Comparison of ENCODE assay signal across 10 cellular contexts in genomic region chr1:2443285-2444137, GRCh38. TPM values are rescaled to one million over a fixed set of nuclear protein-coding genes. Genes with fewer than 3 reads are reported as not detected.
A peak's percentile ranks its signal among the peaks of the same experiment; 100 is the strongest.
DNase-seq lines count a peak whose midpoint lies in the region; ATAC-seq, FAIRE-seq and TF ChIP-seq lines count a peak whose summit lies in the region.
"Had no signal": no experiment of that assay in that cellular context is flagged by ENCODE, and none has a peak within 500 bp of the region (broad histone marks: within the 10 kb centered on the region; RNA-seq: fewer than 3 reads in every experiment).

No MANE protein-coding gene starts in this region.

- no peak overlapping the region for H3K4me3 ChIP-seq in smooth muscle cell

- no peak overlapping the region for H3K27ac Mint-ChIP-seq in WTC11

- H3K9me3 Mint-ChIP-seq in WTC11 = no peaks in the 10 kb centered on the region

- no peaks in the 10 kb centered on the region for H3K79me2 ChIP-seq in smooth muscle cell (ENCODE audit: low read depth)

- H3K4me1 ChIP-seq in smooth muscle cell (ENCODE audit: low read depth) = peaks cover 22% of the 10 kb centered on the region

- H4K20me1 ChIP-seq in smooth muscle cell (ENCODE audit: low read depth) = no peaks in the 10 kb centered on the region

- no peak overlapping the region for H2AFZ ChIP-seq in smooth muscle cell (ENCODE audit: low read depth)

- TF ChIP-seq CTCF in WTC11 (IDR thresholded peaks at IDR 0.05) (no peak), smooth muscle cell (IDR thresholded peaks at IDR 0.05; ENCODE audit: borderline replicate concordance, insufficient read depth, poor library complexity, severe bottlenecking) (peak; percentile 20)

- WGBS in smooth muscle cell (ENCODE audit: low lambda C conversion rate) = 6% methylated on average over 37 of the region's 107 CpGs

- POLR2A ChIA-PET in WTC11 (lab: Charles Lee) = no interaction called here

- DNase-seq in DMS79 treated with DMSO at 0.1 percent for 48 hours (lab: John Stamatoyannopoulos, UW) = peak; percentile 4
- DNase-seq in DMS79 (lab: John Stamatoyannopoulos, UW) = no peak
- peak; percentile 69 for DNase-seq in WTC11 (ENCODE audit: low spot score)
- peak; percentile 75 to 77 for DNase-seq in frontal cortex (ENCODE audit: low spot score in 2 of 2)
- DNase-seq in smooth muscle cell (lab: John Stamatoyannopoulos, UW; ENCODE audit: unreplicated experiment) = no peak
- no peak for DNase-seq in NCI-H187 (lab: John Stamatoyannopoulos, UW)
- DNase-seq: kidney glomerular epithelial cell had no signal

- H3K9ac ChIP-seq in smooth muscle cell (ENCODE audit: low read depth) = no peak overlapping the region

- no peak for FAIRE-seq in frontal cortex (lab: Jason Lieb, UNC)
- FAIRE-seq: A204.1 had no signal

- ATAC-seq in WTC11 (peak; percentile 43), GM21619 (IDR thresholded peaks at IDR 0.05; ENCODE audit: unreplicated experiment) (no peak), HG03196 (IDR thresholded peaks at IDR 0.05; ENCODE audit: unreplicated experiment) (no peak)

- H3K4me1 Mint-ChIP-seq in WTC11 = no peaks in the 10 kb centered on the region

- H3F3A ChIP-seq in smooth muscle cell (ENCODE audit: low read depth) = no peaks in the 10 kb centered on the region

- no peak overlapping the region for H3K27ac ChIP-seq in smooth muscle cell (ENCODE audit: low read depth)

- peaks cover 39% of the 10 kb centered on the region for H3K27me3 ChIP-seq in smooth muscle cell (ENCODE audit: low read depth)

- H3K4me2 ChIP-seq in smooth muscle cell = peak overlapping the region; percentile 59

- no peaks in the 10 kb centered on the region for H3K36me3 Mint-ChIP-seq in WTC11

- CTCF ChIA-PET in WTC11 (lab: Charles Lee) = interaction anchor here (0.6 to 1.8 kb wide), 12 partner anchors 9 to 135 kb away, joined by 3 to 9 read pairs (median 5); partner anchors contain the start of genes PANK4 and PLCH2

- H3K36me3 ChIP-seq in smooth muscle cell (ENCODE audit: low read depth) = no peaks in the 10 kb centered on the region

- peak overlapping the region; percentile 48; the same call in 1 of the 2 replicates for H3K4me3 Mint-ChIP-seq in WTC11

- H3K27me3 Mint-ChIP-seq in WTC11 (ENCODE audit: low read depth) = peaks cover 29% of the 10 kb centered on the region

- H3K9me3 ChIP-seq in smooth muscle cell (replicated peaks; ENCODE audit: low read depth) = no peaks in the 10 kb centered on the region

TF ChIP-seq in WTC11, 78 proteins besides CTCF, POLR2A, EP300 and RAD21 (continues in another document):
- TF ChIP-seq JAZF1 (CRISPR knock-in tag; IDR thresholded peaks at IDR 0.05) (no peak), ZNF416 (CRISPR knock-in tag; IDR thresholded peaks at IDR 0.05) (no peak), JUN (CRISPR knock-in tag; IDR thresholded peaks at IDR 0.05) (no peak), SMAD3 (CRISPR knock-in tag; IDR thresholded peaks at IDR 0.05; ENCODE audit: borderline replicate concordance) (0 out of 2 replicates have a peak, but pooled peaks have one; percentile 21), KAT7 (CRISPR knock-in tag; IDR thresholded peaks at IDR 0.05; ENCODE audit: borderline replicate concordance) (no peak), FOXP4 (CRISPR knock-in tag; IDR thresholded peaks at IDR 0.05) (no peak), FOXJ3 (CRISPR knock-in tag; IDR thresholded peaks at IDR 0.05; ENCODE audit: borderline replicate concordance) (no peak), CBFB (CRISPR knock-in tag; IDR thresholded peaks at IDR 0.05; ENCODE audit: low read depth) (no peak), MLX (CRISPR knock-in tag; IDR thresholded peaks at IDR 0.05) (no peak), SMAD4 (CRISPR knock-in tag; IDR thresholded peaks at IDR 0.05) (no peak)
- TF ChIP-seq, protein P1, sequence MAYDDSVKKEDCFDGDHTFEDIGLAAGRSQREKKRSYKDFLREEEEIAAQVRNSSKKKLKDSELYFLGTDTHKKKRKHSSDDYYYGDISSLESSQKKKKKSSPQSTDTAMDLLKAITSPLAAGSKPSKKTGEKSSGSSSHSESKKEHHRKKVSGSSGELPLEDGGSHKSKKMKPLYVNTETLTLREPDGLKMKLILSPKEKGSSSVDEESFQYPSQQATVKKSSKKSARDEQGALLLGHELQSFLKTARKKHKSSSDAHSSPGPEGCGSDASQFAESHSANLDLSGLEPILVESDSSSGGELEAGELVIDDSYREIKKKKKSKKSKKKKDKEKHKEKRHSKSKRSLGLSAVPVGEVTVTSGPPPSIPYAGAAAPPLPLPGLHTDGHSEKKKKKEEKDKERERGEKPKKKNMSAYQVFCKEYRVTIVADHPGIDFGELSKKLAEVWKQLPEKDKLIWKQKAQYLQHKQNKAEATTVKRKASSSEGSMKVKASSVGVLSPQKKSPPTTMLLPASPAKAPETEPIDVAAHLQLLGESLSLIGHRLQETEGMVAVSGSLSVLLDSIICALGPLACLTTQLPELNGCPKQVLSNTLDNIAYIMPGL (CRISPR knock-in tag; IDR thresholded peaks at IDR 0.05) = peak; percentile 25; the same call in 1 of the 2 replicates
- TF ChIP-seq, protein P2, sequence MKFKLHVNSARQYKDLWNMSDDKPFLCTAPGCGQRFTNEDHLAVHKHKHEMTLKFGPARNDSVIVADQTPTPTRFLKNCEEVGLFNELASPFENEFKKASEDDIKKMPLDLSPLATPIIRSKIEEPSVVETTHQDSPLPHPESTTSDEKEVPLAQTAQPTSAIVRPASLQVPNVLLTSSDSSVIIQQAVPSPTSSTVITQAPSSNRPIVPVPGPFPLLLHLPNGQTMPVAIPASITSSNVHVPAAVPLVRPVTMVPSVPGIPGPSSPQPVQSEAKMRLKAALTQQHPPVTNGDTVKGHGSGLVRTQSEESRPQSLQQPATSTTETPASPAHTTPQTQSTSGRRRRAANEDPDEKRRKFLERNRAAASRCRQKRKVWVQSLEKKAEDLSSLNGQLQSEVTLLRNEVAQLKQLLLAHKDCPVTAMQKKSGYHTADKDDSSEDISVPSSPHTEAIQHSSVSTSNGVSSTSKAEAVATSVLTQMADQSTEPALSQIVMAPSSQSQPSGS (CRISPR knock-in tag; IDR thresholded peaks at IDR 0.05; ENCODE audit: borderline replicate concordance, low read depth) = no peak
- TF ChIP-seq, protein P3, sequence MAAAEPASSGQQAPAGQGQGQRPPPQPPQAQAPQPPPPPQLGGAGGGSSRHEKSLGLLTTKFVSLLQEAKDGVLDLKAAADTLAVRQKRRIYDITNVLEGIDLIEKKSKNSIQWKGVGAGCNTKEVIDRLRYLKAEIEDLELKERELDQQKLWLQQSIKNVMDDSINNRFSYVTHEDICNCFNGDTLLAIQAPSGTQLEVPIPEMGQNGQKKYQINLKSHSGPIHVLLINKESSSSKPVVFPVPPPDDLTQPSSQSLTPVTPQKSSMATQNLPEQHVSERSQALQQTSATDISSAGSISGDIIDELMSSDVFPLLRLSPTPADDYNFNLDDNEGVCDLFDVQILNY (CRISPR knock-in tag; IDR thresholded peaks at IDR 0.05) = no peak
- TF ChIP-seq, protein P4, sequence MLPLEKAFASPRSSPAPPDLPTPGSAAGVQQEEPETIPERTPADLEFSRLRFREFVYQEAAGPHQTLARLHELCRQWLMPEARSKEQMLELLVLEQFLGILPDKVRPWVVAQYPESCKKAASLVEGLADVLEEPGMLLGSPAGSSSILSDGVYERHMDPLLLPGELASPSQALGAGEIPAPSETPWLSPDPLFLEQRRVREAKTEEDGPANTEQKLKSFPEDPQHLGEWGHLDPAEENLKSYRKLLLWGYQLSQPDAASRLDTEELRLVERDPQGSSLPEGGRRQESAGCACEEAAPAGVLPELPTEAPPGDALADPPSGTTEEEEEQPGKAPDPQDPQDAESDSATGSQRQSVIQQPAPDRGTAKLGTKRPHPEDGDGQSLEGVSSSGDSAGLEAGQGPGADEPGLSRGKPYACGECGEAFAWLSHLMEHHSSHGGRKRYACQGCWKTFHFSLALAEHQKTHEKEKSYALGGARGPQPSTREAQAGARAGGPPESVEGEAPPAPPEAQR (CRISPR knock-in tag; IDR thresholded peaks at IDR 0.05) = no peak

RNA-seq across cellular contexts. Expression of gene PEX10, which starts 31.1 kb away (rescaled TPM):
- total RNA-seq in WTC11 (2021) = 28.6 to 31.7 TPM (median 29.3 TPM) in 3 replicates
- 20.0 TPM for total RNA-seq in frontal cortex
- 10.2 and 14.0 TPM in 2 replicates for total RNA-seq in smooth muscle cell
- 20.3 and 28.1 TPM in 2 replicates for polyA plus RNA-seq in smooth muscle cell

RNA-seq across cellular contexts. Expression of gene PLCH2, which starts 32.6 kb away (rescaled TPM):
- 0.05 to 0.18 TPM (median 0.17 TPM) in 3 replicates for total RNA-seq in WTC11 (2021)
- 9.0 TPM for total RNA-seq in frontal cortex
- 0.09 and 0.81 TPM in 2 replicates for total RNA-seq in smooth muscle cell
- 0.04 and 0.13 TPM in 2 replicates for polyA plus RNA-seq in smooth muscle cell

RNA-seq across cellular contexts. Expression of gene RER1, which starts 51.9 kb away (rescaled TPM):
- total RNA-seq in WTC11 (2021) = 72.1 to 80.4 TPM (median 79.8 TPM) in 3 replicates
- 29.8 TPM for total RNA-seq in frontal cortex
- total RNA-seq in smooth muscle cell = 101 and 110 TPM in 2 replicates
- 253 and 269 TPM in 2 replicates for polyA plus RNA-seq in smooth muscle cell

RNA-seq across cellular contexts. Expression of gene MORN1, which starts 52.2 kb away (rescaled TPM):
- total RNA-seq in WTC11 (2021) (14.5 to 19.7 TPM (median 18.5 TPM) in 3 replicates), frontal cortex (11.0 TPM), smooth muscle cell (3.2 and 4.9 TPM in 2 replicates)
- polyA plus RNA-seq in smooth muscle cell = 6.2 and 7.3 TPM in 2 replicates

Comparison
In these comparisons a context has a peak if more than half of its experiments do, and no peak if none do; other contexts are left out.
1. DNase-seq: peak in DMS79 treated with DMSO at 0.1 percent for 48 hours (single experiment), WTC11 (single experiment) and frontal cortex (2 of 2); none in DMS79 (single experiment), smooth muscle cell (single experiment) and NCI-H187 (0 of 2).